In genomic region chr20:62808211-62808865, GRCh38 we compare ENCODE assay signal across 8 cellular contexts. TPM values are rescaled to one million over a fixed set of nuclear protein-coding genes. Genes with fewer than 3 reads are reported as not detected.
DNase-seq lines count a peak whose midpoint lies in the region; ATAC-seq and TF ChIP-seq lines count a peak whose summit lies in the region.

No MANE protein-coding gene starts in this region.

- no peaks in the 10 kb centered on the region for H3K9me2 ChIP-seq in OCI-LY1 (ENCODE audit: low read depth, low read length)

- H3K4me3 Mint-ChIP-seq in nephron progenitor cell = no peak overlapping the region

- POLR2A ChIA-PET in AG04449 (lab: Yijun Ruan, JAX) = interaction anchor here (1.0 to 1.3 kb wide), 2 partner anchors 11 to 12 kb away, joined by 3 to 5 read pairs; partner anchors contain the start of gene MRGBP

- peaks cover 3% of the 10 kb centered on the region for H3K27me3 Mint-ChIP-seq in nephron progenitor cell (ENCODE audit: low read depth, poor library complexity)

- H3F3A ChIP-seq in OCI-LY1 (ENCODE audit: insufficient read depth, low read length) = no peaks in the 10 kb centered on the region

- peaks cover 9% of the 10 kb centered on the region for H3K79me2 ChIP-seq in OCI-LY1 (ENCODE audit: insufficient read depth, low read length)

- CTCF ChIA-PET in AG04449 (lab: Yijun Ruan, JAX) = interaction anchor here (0.7 to 7.8 kb wide), 46 partner anchors 9 to 308 kb away, joined by 3 to 99 read pairs (median 4); partner anchors contain the start of genes COL9A3, DIDO1, MRGBP and NTSR1

- H3K27ac ChIP-seq in OCI-LY1 (ENCODE audit: low read depth, low read length, poor library complexity, severe bottlenecking) = no peak overlapping the region
- no peak overlapping the region for H3K27ac ChIP-seq in suprapubic skin

- no peak overlapping the region for H2AFZ ChIP-seq in OCI-LY1 (ENCODE audit: low read length)

- no peaks in the 10 kb centered on the region for H4K20me1 ChIP-seq in OCI-LY1 (ENCODE audit: insufficient read depth, low read length)

- WGBS in suprapubic skin = 42% methylated on average over 19 of the region's 21 CpGs

- H3K4me1 Mint-ChIP-seq in nephron progenitor cell = peaks cover 19% of the 10 kb centered on the region

- no peaks in the 10 kb centered on the region for H3K9me3 ChIP-seq in OCI-LY1 (ENCODE audit: low read length)
- no peaks in the 10 kb centered on the region for H3K9me3 ChIP-seq in suprapubic skin

- no peak for TF ChIP-seq EP300 in suprapubic skin (IDR thresholded peaks at IDR 0.05)

- H3K4me3 ChIP-seq in AG04449 (ENCODE audit: low read depth, low read length) (no peak overlapping the region), OCI-LY1 (ENCODE audit: low read depth, low read length, poor library complexity, severe bottlenecking) (no peak overlapping the region), suprapubic skin (no peak overlapping the region)

- no peaks in the 10 kb centered on the region for H3K27me3 ChIP-seq in OCI-LY1 (ENCODE audit: insufficient read depth, low read length)
- H3K27me3 ChIP-seq in suprapubic skin = no peaks in the 10 kb centered on the region

- H3K9me3 Mint-ChIP-seq in nephron progenitor cell = no peaks in the 10 kb centered on the region

- no peak for ATAC-seq in GM19023 (IDR thresholded peaks at IDR 0.05; ENCODE audit: unreplicated experiment)

- H3K4me2 ChIP-seq in OCI-LY1 (ENCODE audit: low read length) = no peak overlapping the region

- TF ChIP-seq POLR2A in erythroblast (IDR thresholded peaks at IDR 0.05; ENCODE audit: low read length) (no peak), suprapubic skin (IDR thresholded peaks at IDR 0.05) (no peak)

- DNase-seq in AG04449 (ENCODE audit: low read depth, low spot score) (no peak), GM19240 (ENCODE audit: insufficient read length, low spot score) (peak; percentile 87), activated T-cell treated with anti-CD3 and anti-CD28 coated beads for 4 hours (peak; percentile 71), erythroblast (lab: John Stamatoyannopoulos, UW) (peak; percentile 70 to 84), nephron progenitor cell (peak; percentile 89), suprapubic skin (ENCODE audit: low spot score in 2 of 2) (no peak)

- H3K36me3 Mint-ChIP-seq in nephron progenitor cell (ENCODE audit: low read depth) = no peaks in the 10 kb centered on the region

- H3K36me3 ChIP-seq in OCI-LY1 (ENCODE audit: insufficient read depth, low read length) = peaks cover 63% of the 10 kb centered on the region
- H3K36me3 ChIP-seq in suprapubic skin = peaks cover 52% of the 10 kb centered on the region

- H3K27ac Mint-ChIP-seq in nephron progenitor cell = no peak overlapping the region

- H3K9ac ChIP-seq in OCI-LY1 (ENCODE audit: low read length) = no peak overlapping the region

- TF ChIP-seq CTCF in AG04449 (IDR thresholded peaks at IDR 0.05; ENCODE audit: insufficient read depth, low read length, missing control alignments) = peak; percentile 92
- TF ChIP-seq CTCF in OCI-LY1 (IDR thresholded peaks at IDR 0.05; ENCODE audit: low read length) = peak; percentile 86
- TF ChIP-seq CTCF in nephron progenitor cell (IDR thresholded peaks at IDR 0.05) = peak; percentile 95
- peak; percentile 90 for TF ChIP-seq CTCF in suprapubic skin (IDR thresholded peaks at IDR 0.05)

- H3K4me1 ChIP-seq in OCI-LY1 (ENCODE audit: insufficient read depth, low read length, severe bottlenecking) = peaks cover 33% of the 10 kb centered on the region
- peaks cover 36% of the 10 kb centered on the region for H3K4me1 ChIP-seq in suprapubic skin

RNA-seq across cellular contexts. Expression of gene OGFR, which starts 3.7 kb away (rescaled TPM):
- 10 to 100 TPM; 32.1 to 54.1 (median 42.5) TPM for total RNA-seq in suprapubic skin

RNA-seq across cellular contexts. Expression of gene COL9A3, which starts 8.5 kb away (rescaled TPM):
- total RNA-seq in suprapubic skin = 10 to 100 TPM in 1 of 4 donors, 1 to 10 TPM in 3; 6.1 to 11.3 (median 8.1) TPM

RNA-seq across cellular contexts. Expression of gene MRGBP, which starts 12.1 kb away (rescaled TPM):
- 10 to 100 TPM in 3 of 4 donors, 1 to 10 TPM in 1; 10.0 to 13.3 (median 11.7) TPM for total RNA-seq in suprapubic skin

RNA-seq across cellular contexts. Expression of gene TCFL5, which starts 53.3 kb away (rescaled TPM):
- total RNA-seq in suprapubic skin = 10 to 100 TPM in 2 of 4 donors, 1 to 10 TPM in 2; 9.0 to 20.3 (median 12.7) TPM

Comparison
In these comparisons a context has a peak if more than half of its experiments do, and no peak if none do; other contexts are left out.
1. DNase-seq: peak in GM19240 (single experiment), activated T-cell treated with anti-CD3 and anti-CD28 coated beads for 4 hours (single experiment), erythroblast (2 of 2) and nephron progenitor cell (single experiment); none in AG04449 (single experiment) and suprapubic skin (0 of 2).
2. Peak in every context shown above with its lines, with median percentiles within 50 percentile points of each other: CTCF ChIP-seq.